Comparison of ENCODE assay signal across 9 cellular contexts in the genomic region with DNA sequence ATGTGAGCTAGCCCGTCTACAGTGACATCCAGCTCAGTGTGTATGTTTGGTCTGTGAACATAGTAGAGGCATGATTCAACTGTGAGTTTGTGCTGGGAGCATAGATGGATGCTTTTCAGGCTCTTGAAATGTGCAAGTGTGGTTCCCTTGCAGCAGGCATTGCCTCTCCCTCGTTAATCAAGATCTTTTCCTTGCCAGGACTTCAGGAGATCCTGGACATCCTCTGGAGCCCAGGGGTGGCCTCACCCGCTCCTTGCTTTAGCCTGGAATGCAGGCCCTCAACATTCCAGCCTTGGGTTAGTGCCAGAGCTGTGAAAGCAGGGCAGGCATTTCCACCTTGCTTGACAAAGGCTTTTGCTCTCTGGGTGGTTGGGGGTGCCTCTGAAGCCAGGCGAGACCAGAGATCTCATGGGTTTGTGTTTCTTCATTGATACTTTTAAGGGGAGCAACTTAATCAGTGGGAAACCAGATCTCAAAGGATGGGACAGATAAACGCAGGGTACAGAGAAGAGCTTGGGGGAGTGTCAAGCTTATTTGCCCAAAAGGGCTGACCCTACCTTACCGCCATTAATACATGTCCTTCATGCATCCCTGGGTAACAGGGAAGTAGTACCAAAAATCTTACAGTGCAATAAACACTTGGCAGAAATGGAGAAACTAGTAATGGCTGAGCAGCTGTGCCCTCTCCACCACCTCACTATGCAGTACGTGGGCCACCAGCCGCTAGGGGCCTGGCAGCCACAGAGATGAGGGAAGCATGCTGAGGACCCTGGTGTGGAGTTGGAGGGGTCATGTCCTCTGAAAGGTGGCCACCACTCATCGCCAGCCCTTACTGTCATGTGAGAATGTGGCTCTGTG.
DNase-seq lines count a peak whose midpoint lies in the region; ATAC-seq, FAIRE-seq and TF ChIP-seq lines count a peak whose summit lies in the region.
"Had no signal": no experiment of that assay in that cellular context is flagged by ENCODE, and none has a peak within 500 bp of the region (broad histone marks: within the 10 kb centered on the region; RNA-seq: fewer than 3 reads in every experiment).

No MANE protein-coding gene starts in this region.

- H3K4me1 Mint-ChIP-seq in activated CD4-positive, alpha-beta memory T cell treated with anti-CD3 and anti-CD28 coated beads for 36 hours (ENCODE audit: low read depth): peaks cover 76% of the 10 kb centered on the region

- intact Hi-C loops in cardiac septum (cut with DNase I) (no loop called here), kidney (cut with DNase I) (no loop called here)
- intact Hi-C loops in activated CD4-positive, alpha-beta memory T cell treated with anti-CD3 and anti-CD28 coated beads for 36 hours (cut with micrococcal nuclease): no loop called here

- H3K36me3 ChIP-seq in cardiac muscle cell (no peaks in the 10 kb centered on the region), kidney (ENCODE audit: control insufficient read depth in 1 of 2, insufficient read depth in 2 of 2, low read length in 2 of 2) (no peaks in the 10 kb centered on the region)

- DNase-seq in cardiac muscle cell (ENCODE audit: low read depth in 1 of 2, low spot score in 1 of 2) (peak; percentile 57 to 82), cardiac septum (ENCODE audit: low spot score) (no peak), kidney (peak; percentile 92), putamen (ENCODE audit: low spot score) (no peak), GF-D8 (lab: John Stamatoyannopoulos, UW) (no peak)
- no peak for DNase-seq in activated CD4-positive, alpha-beta memory T cell treated with anti-CD3 and anti-CD28 coated beads for 36 hours
- DNase-seq in effector CD8-positive, alpha-beta T cell (lab: John Stamatoyannopoulos, UW): no peak
- DNase-seq: NCI-H774 had no signal

- no peak for FAIRE-seq in kidney (lab: Jason Lieb, UNC)

- H3K4me1 ChIP-seq in cardiac muscle cell (ENCODE audit: low read depth): peaks cover 14% of the 10 kb centered on the region
- H3K4me1 ChIP-seq in kidney (ENCODE audit: control insufficient read depth in 1 of 2, insufficient read depth in 1 of 2, low read depth in 1 of 2, low read length in 2 of 2): peaks cover 35 to 52% of the 10 kb centered on the region in 2 donors

- no peaks in the 10 kb centered on the region for H3K27me3 ChIP-seq in cardiac muscle cell

- peaks cover 2% of the 10 kb centered on the region for H3K36me3 Mint-ChIP-seq in activated CD4-positive, alpha-beta memory T cell treated with anti-CD3 and anti-CD28 coated beads for 36 hours

- peak overlapping the region; percentile 40 for H3K27ac Mint-ChIP-seq in activated CD4-positive, alpha-beta memory T cell treated with anti-CD3 and anti-CD28 coated beads for 36 hours

- no peak for ATAC-seq in GM21381 (IDR thresholded peaks at IDR 0.05; ENCODE audit: unreplicated experiment)

- H3K27ac ChIP-seq in cardiac muscle cell (peak overlapping the region; percentile 39), kidney (ENCODE audit: low read depth in 2 of 2, low read length in 2 of 2) (peak overlapping the region; percentile 32 to 82)

- H3K27me3 Mint-ChIP-seq in activated CD4-positive, alpha-beta memory T cell treated with anti-CD3 and anti-CD28 coated beads for 36 hours: no peaks in the 10 kb centered on the region

- POLR2A ChIA-PET in activated CD4-positive, alpha-beta memory T cell treated with anti-CD3 and anti-CD28 coated beads for 36 hours (lab: Charles Lee): interaction anchor here (0.7 to 1.2 kb wide), 3 partner anchors 9 to 55 kb away, joined by 3 to 7 read pairs (median 4); no protein-coding TSS in a partner anchor

- CTCF ChIA-PET in activated CD4-positive, alpha-beta memory T cell treated with anti-CD3 and anti-CD28 coated beads for 36 hours (lab: Charles Lee): interaction anchor here (1.0 to 1.7 kb wide), 4 partner anchors 9 to 118 kb away, joined by 3 to 5 read pairs (median 4); no protein-coding TSS in a partner anchor

- no peak overlapping the region for H3K4me3 Mint-ChIP-seq in activated CD4-positive, alpha-beta memory T cell treated with anti-CD3 and anti-CD28 coated beads for 36 hours

- no peak for TF ChIP-seq CTCF in cardiac muscle cell (IDR thresholded peaks at IDR 0.05; ENCODE audit: low read depth, low read length)
- no peak for TF ChIP-seq CTCF in kidney (IDR thresholded peaks at IDR 0.05; ENCODE audit: borderline replicate concordance, extremely low read depth, insufficient read depth)

- no peak overlapping the region for H3K9ac ChIP-seq in kidney (ENCODE audit: low read length in 2 of 2)

- no peaks in the 10 kb centered on the region for H3K9me3 Mint-ChIP-seq in activated CD4-positive, alpha-beta memory T cell treated with anti-CD3 and anti-CD28 coated beads for 36 hours

- no peaks in the 10 kb centered on the region for H3K9me3 ChIP-seq in cardiac muscle cell (ENCODE audit: low read depth)
- H3K9me3 ChIP-seq in kidney (ENCODE audit: control insufficient read depth in 1 of 2, low read length in 2 of 2): no peaks in the 10 kb centered on the region

- H3K4me3 ChIP-seq in cardiac muscle cell (no peak overlapping the region), kidney (ENCODE audit: low read length in 2 of 2) (no peak overlapping the region)

Comparison
In these comparisons a context has a peak if more than half of its experiments do, and no peak if none do; other contexts are left out.
1. DNase-seq: peak in cardiac muscle cell (2 of 2) and kidney (single experiment); none in cardiac septum (single experiment), activated CD4-positive, alpha-beta memory T cell treated with anti-CD3 and anti-CD28 coated beads for 36 hours (single experiment), putamen (single experiment), effector CD8-positive, alpha-beta T cell (single experiment) and GF-D8 (single experiment).